17 cellular contexts compared by ENCODE assay signal in the genomic region with DNA sequence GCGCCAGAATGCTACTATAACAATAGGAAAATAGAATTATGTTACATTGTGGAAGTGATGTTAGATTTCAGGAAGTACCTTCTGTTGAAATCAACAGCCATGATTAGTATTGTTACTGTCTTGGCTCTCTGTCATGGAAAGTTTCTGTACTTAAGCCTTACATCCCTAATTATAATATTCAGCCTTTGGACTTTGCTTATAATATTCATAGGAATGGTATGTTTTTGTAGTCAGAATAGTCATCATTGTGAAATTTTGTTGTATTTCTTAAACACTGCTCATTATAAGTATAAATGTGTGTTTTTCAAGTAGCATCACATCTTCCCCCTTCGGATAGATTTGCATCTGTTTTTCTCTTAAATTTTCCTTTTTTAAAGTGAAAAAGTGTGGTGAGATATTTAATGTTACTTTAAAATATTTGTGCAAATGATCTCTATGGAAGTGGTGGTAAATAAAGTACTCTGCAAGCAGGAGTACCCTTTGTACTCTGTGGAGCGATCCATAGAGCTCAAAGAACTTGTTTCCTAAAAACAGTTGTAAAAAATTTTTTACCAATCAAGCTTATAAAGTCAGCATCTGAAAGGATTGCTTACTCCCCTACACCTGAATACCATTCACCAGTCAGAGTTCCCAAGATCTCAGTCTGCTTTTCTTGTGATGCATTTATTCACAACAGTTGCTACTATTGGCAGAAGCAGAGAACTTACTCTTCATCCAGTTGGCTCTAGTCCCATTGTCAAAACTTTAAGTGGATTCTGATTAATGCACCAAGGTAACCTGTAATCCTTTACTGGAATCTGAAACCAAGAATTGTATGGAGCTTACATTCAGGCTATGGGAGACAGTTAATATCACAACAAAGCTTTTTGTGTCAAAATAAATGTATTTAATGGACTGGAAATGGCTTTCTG.
DNase-seq lines count a peak whose midpoint lies in the region; ATAC-seq and TF ChIP-seq lines count a peak whose summit lies in the region.
"Had no signal": no experiment of that assay in that cellular context is flagged by ENCODE, and none has a peak within 500 bp of the region (broad histone marks: within the 10 kb centered on the region; RNA-seq: fewer than 3 reads in every experiment).

No MANE protein-coding gene starts in this region.

- no peak overlapping the region for H2AFZ ChIP-seq in SK-N-SH (ENCODE audit: low read depth)
- H2AFZ ChIP-seq: parathyroid adenoma had no signal

- DNase-seq in A172 (ENCODE audit: low spot score) (peak; percentile 1), GM03348 (ENCODE audit: low spot score) (peak; percentile 35), SK-N-SH (no peak), fibroblast of the conjunctiva (ENCODE audit: low read depth) (peak; percentile 70), left lung (no peak), medulla oblongata (ENCODE audit: extremely low spot score) (no peak), spleen (no peak)
- no peak for DNase-seq in effector memory CD4-positive, alpha-beta T cell
- DNase-seq: activated CD8-positive, alpha-beta T cell treated with anti-CD3 and anti-CD28 coated beads, Interleukin-2, amount 10 ng/mL, durations not matched to agents 7 days and 5 days; activated naive CD4-positive, alpha-beta T cell treated with anti-CD3 and anti-CD28 coated beads, Interleukin-2, amount 10 ng/mL, durations not matched to agents 7 days and 5 days; CD4-positive, CD25-positive, alpha-beta regulatory T cell; heart right ventricle; NCI-H1930; stimulated activated CD4-positive, alpha-beta T cell treated with anti-CD3 and anti-CD28 coated beads, Interleukin-2, amount 100 ng/mL, for 24 hours had no signal

- ATAC-seq in left lung: no peak
- ATAC-seq: activated CD8-positive, alpha-beta T cell treated with anti-CD3 and anti-CD28 coated beads, Interleukin-2, amount 10 ng/mL, durations not matched to agents 7 days and 5 days; heart right ventricle; Panc1; stimulated activated memory B cell treated with anti-CD40 and anti-IgM and Interleukin-4, amounts not matched to agents 10 μg/mL and 1 μg/mL and 100 μg/mL, for 72 hours had no signal

- no peaks in the 10 kb centered on the region for H3F3A ChIP-seq in SK-N-SH (replicated peaks; ENCODE audit: insufficient read depth)

- CTCF ChIA-PET in SK-N-SH (lab: Yijun Ruan, JAX): no interaction called here

- H3K9me3 ChIP-seq in SK-N-SH: no peaks in the 10 kb centered on the region
- H3K9me3 ChIP-seq in effector memory CD4-positive, alpha-beta T cell (ENCODE audit: control insufficient read depth, low read length): no peaks in the 10 kb centered on the region
- H3K9me3 ChIP-seq in left lung: no peaks in the 10 kb centered on the region
- H3K9me3 ChIP-seq in spleen: no peaks in the 10 kb centered on the region
- H3K9me3 ChIP-seq: heart right ventricle had no signal

- peaks cover 14% of the 10 kb centered on the region; the same call in 1 of the 2 replicates for H3K79me2 ChIP-seq in SK-N-SH (ENCODE audit: insufficient read depth)
- H3K79me2 ChIP-seq: parathyroid adenoma had no signal

- H3K4me2 ChIP-seq in SK-N-SH: peak overlapping the region; percentile 4; the same call in 1 of the 2 replicates

- no peak for TF ChIP-seq RAD21 in SK-N-SH (IDR thresholded peaks at IDR 0.05; ENCODE audit: low read length)

- H3K27me3 ChIP-seq in SK-N-SH (ENCODE audit: insufficient read depth) (no peaks in the 10 kb centered on the region), left lung (no peaks in the 10 kb centered on the region), spleen (replicated peaks in 1 of 7) (no peaks in the 10 kb centered on the region)
- no peaks in the 10 kb centered on the region for H3K27me3 ChIP-seq in effector memory CD4-positive, alpha-beta T cell (replicated peaks; ENCODE audit: control insufficient read depth, insufficient read depth, low read length, poor library complexity, severe bottlenecking)
- H3K27me3 ChIP-seq: heart right ventricle had no signal

- POLR2A ChIA-PET in SK-N-SH (lab: Yijun Ruan, JAX): no interaction called here

- 83% methylated on average over 3 of the region's 3 CpGs for WGBS in SK-N-SH (ENCODE audit: low lambda C conversion rate)
- WGBS in spleen, 5 donors: 96 to 98% (median 96%) methylated on average over 3 of the region's 3 CpGs

- H3K27ac ChIP-seq in SK-N-SH (ENCODE audit: low read depth in 2 of 2, low read length in 1 of 2) (peak overlapping the region in 1 of 2 experiments; percentile 64; a peak in 2 of 4 replicates), left lung (no peak overlapping the region), spleen (no peak overlapping the region)
- no peak overlapping the region for H3K27ac ChIP-seq in effector memory CD4-positive, alpha-beta T cell (ENCODE audit: insufficient read depth, low read length, poor library complexity, severe bottlenecking)
- H3K27ac ChIP-seq: heart right ventricle, parathyroid adenoma had no signal

- 0 out of 4 replicates have a peak, but pooled peaks of 1 of the 2 experiments have one; percentile 16 for TF ChIP-seq EP300 in SK-N-SH (IDR thresholded peaks at IDR 0.05; ENCODE audit: borderline replicate concordance in 1 of 2, low read depth in 1 of 2, low read length in 1 of 2)

- TF ChIP-seq POLR2A in spleen (IDR thresholded peaks at IDR 0.05): no peak

- H3K9me2 ChIP-seq in SK-N-SH: no peaks in the 10 kb centered on the region

- H3K4me3 ChIP-seq in SK-N-SH (ENCODE audit: low read depth in 2 of 2, low read length in 1 of 2): no peak overlapping the region
- no peak overlapping the region for H3K4me3 ChIP-seq in effector memory CD4-positive, alpha-beta T cell (ENCODE audit: insufficient read depth, low read depth, low read length, poor library complexity, severe bottlenecking)
- H3K4me3 ChIP-seq in left lung: no peak overlapping the region
- H3K4me3 ChIP-seq in spleen: no peak overlapping the region
- H3K4me3 ChIP-seq: heart right ventricle had no signal

- H3K36me3 ChIP-seq in SK-N-SH (replicated peaks in 1 of 2; ENCODE audit: control insufficient read depth in 1 of 2, insufficient read depth in 2 of 2, low read length in 1 of 2) (peaks cover 6 to 26% of the 10 kb centered on the region in 2 experiments), left lung (peaks cover 0 to 17% of the 10 kb centered on the region in 2 donors), spleen (peaks cover 0 to 67% (median 11%) of the 10 kb centered on the region in 6 donors)
- H3K36me3 ChIP-seq in effector memory CD4-positive, alpha-beta T cell (ENCODE audit: control insufficient read depth, insufficient read depth, low read length): peaks cover 14% of the 10 kb centered on the region

- TF ChIP-seq CTCF in SK-N-SH (IDR thresholded peaks at IDR 0.05) (no peak), left lung (IDR thresholded peaks at IDR 0.05) (no peak), spleen (IDR thresholded peaks at IDR 0.05 in 8 of 11, conservative IDR thresholded peaks at IDR 0.05 in 3 of 11) (no peak)

- no peaks in the 10 kb centered on the region for H4K20me1 ChIP-seq in SK-N-SH (ENCODE audit: insufficient read depth)

- intact Hi-C loops in left lung (cut with DNase I) (no loop called here), spleen (cut with DNase I; ENCODE audit: low total_unique reads) (no loop called here)

- no peak overlapping the region for H3K9ac ChIP-seq in SK-N-SH
- H3K9ac ChIP-seq: parathyroid adenoma had no signal

- H3K4me1 ChIP-seq in SK-N-SH (ENCODE audit: control insufficient read depth in 1 of 2, insufficient read depth in 2 of 2, low read depth in 1 of 2, low read length in 1 of 2) (peaks cover 3 to 8% of the 10 kb centered on the region in 2 experiments; a peak in 2 of 4 replicates), left lung (no peaks in the 10 kb centered on the region), spleen (no peaks in the 10 kb centered on the region)
- H3K4me1 ChIP-seq in effector memory CD4-positive, alpha-beta T cell (ENCODE audit: control insufficient read depth, insufficient read depth, low read length, poor library complexity, severe bottlenecking): no peaks in the 10 kb centered on the region
- H3K4me1 ChIP-seq: parathyroid adenoma had no signal

TF ChIP-seq in SK-N-SH, 30 proteins besides CTCF, POLR2A, EP300 and RAD21:
- TF ChIP-seq RFX5 (IDR thresholded peaks at IDR 0.05; ENCODE audit: low read length): no peak
- no peak for TF ChIP-seq NRF1 (IDR thresholded peaks at IDR 0.05; ENCODE audit: low read depth, low read length)
- no peak for TF ChIP-seq ELF1 (IDR thresholded peaks at IDR 0.05)
- no peak for TF ChIP-seq GATA2 (CRISPR knock-in tag; IDR thresholded peaks at IDR 0.05)
- TF ChIP-seq SMC3 (IDR thresholded peaks at IDR 0.05; ENCODE audit: low read depth, low read length): no peak
- TF ChIP-seq GABPA (IDR thresholded peaks at IDR 0.05; ENCODE audit: low read depth): no peak
- TF ChIP-seq TCF12 (IDR thresholded peaks at IDR 0.05): no peak
- TF ChIP-seq MXI1 (IDR thresholded peaks at IDR 0.05; ENCODE audit: low read depth, low read length): no peak
- peak; percentile 31; the same call in 1 of the 2 replicates for TF ChIP-seq FOSL2 (IDR thresholded peaks at IDR 0.05; ENCODE audit: borderline replicate concordance, low read depth)
- TF ChIP-seq POLR2AphosphoS5 (IDR thresholded peaks at IDR 0.05; ENCODE audit: low read depth, low read length): no peak
- TF ChIP-seq SIN3A (IDR thresholded peaks at IDR 0.05; ENCODE audit: borderline replicate concordance, low read depth, low read length): no peak
- no peak for TF ChIP-seq CHD2 (IDR thresholded peaks at IDR 0.05; ENCODE audit: low read length, partially characterized antibody)
- TF ChIP-seq, protein P1, sequence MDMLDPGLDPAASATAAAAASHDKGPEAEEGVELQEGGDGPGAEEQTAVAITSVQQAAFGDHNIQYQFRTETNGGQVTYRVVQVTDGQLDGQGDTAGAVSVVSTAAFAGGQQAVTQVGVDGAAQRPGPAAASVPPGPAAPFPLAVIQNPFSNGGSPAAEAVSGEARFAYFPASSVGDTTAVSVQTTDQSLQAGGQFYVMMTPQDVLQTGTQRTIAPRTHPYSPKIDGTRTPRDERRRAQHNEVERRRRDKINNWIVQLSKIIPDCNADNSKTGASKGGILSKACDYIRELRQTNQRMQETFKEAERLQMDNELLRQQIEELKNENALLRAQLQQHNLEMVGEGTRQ (IDR thresholded peaks at IDR 0.05; ENCODE audit: borderline replicate concordance, low read depth, low read length): no peak
- no peak for TF ChIP-seq IRF3 (IDR thresholded peaks at IDR 0.05; ENCODE audit: low read depth, low read length)
- peak; percentile 36; the same call in 1 of the 2 replicates for TF ChIP-seq JUND (IDR thresholded peaks at IDR 0.05)

Comparison
In these comparisons a context has a peak if more than half of its experiments do, and no peak if none do; other contexts are left out.
1. DNase-seq: peak in A172 (single experiment), GM03348 (single experiment) and fibroblast of the conjunctiva (single experiment); none in SK-N-SH (single experiment), effector memory CD4-positive, alpha-beta T cell (0 of 3), left lung (0 of 2), medulla oblongata (single experiment) and spleen (single experiment).